Comparison of ENCODE assay signal across 20 cellular contexts in genomic region chr5:64722588-64722987, GRCh38. TPM values are rescaled to one million over a fixed set of nuclear protein-coding genes. Genes with fewer than 3 reads are reported as not detected.
DNase-seq lines count a peak whose midpoint lies in the region; ATAC-seq and TF ChIP-seq lines count a peak whose summit lies in the region.
"Had no signal": no experiment of that assay in that cellular context is flagged by ENCODE, and none has a peak within 500 bp of the region (broad histone marks: within the 10 kb centered on the region; RNA-seq: fewer than 3 reads in every experiment).

No MANE protein-coding gene starts in this region.

- H3K27ac ChIP-seq in GM23338 (ENCODE audit: low read depth) (peak overlapping the region; percentile 71), HUES64 (ENCODE audit: low read depth, low read length) (peak overlapping the region; percentile 38; the same call in 1 of the 2 replicates), endodermal cell (ENCODE audit: low read depth, low read length) (no peak overlapping the region), mesendoderm (ENCODE audit: low read depth, low read length) (no peak overlapping the region), heart right ventricle (no peak overlapping the region)
- H3K27ac ChIP-seq: 22Rv1, A549, C4-2B, HL-60 had no signal

- no peak for TF ChIP-seq CTCF in GM23338 (conservative IDR thresholded peaks at IDR 0.05; ENCODE audit: low read depth in 2 of 2)
- no peak for TF ChIP-seq CTCF in endodermal cell (conservative IDR thresholded peaks at IDR 0.05)
- TF ChIP-seq CTCF in heart right ventricle (IDR thresholded peaks at IDR 0.05): no peak

- H2AK5ac ChIP-seq in mesendoderm (ENCODE audit: low read length): no peak overlapping the region

- DNase-seq in GM23338 (ENCODE audit: low spot score) (peak; percentile 35), endodermal cell (no peak), mesendoderm (no peak), heart right ventricle (no peak), COR-L47 (lab: John Stamatoyannopoulos, UW) (no peak)
- DNase-seq in activated CD4-positive, alpha-beta T cell treated with anti-CD3 and anti-CD28 coated beads, Interleukin-2, amount 10 ng/mL, durations not matched to agents 7 days and 5 days: no peak
- no peak for DNase-seq in activated T-cell treated with anti-CD3 and anti-CD28 coated beads, Interleukin-2, amount 50 U/mL, for 48 hours
- DNase-seq: AML-193; Calu3; CD4-positive, alpha-beta T cell; DMS79 treated with DMSO at 0.1 percent for 48 hours; GF-D8; HCEC 1CT had no signal

- H3K4me1 Mint-ChIP-seq in GM23338 (peaks cover 8% of the 10 kb centered on the region), endodermal cell (peaks cover 19% of the 10 kb centered on the region)
- H3K4me1 Mint-ChIP-seq in activated CD4-positive, alpha-beta T cell treated with anti-CD3 and anti-CD28 coated beads, Interleukin-2, amount 10 ng/mL, durations not matched to agents 7 days and 5 days: peaks cover 5% of the 10 kb centered on the region

- no peaks in the 10 kb centered on the region for H3K9me3 Mint-ChIP-seq in GM23338
- no peaks in the 10 kb centered on the region for H3K9me3 Mint-ChIP-seq in endodermal cell
- H3K9me3 Mint-ChIP-seq in activated CD4-positive, alpha-beta T cell treated with anti-CD3 and anti-CD28 coated beads, Interleukin-2, amount 10 ng/mL, durations not matched to agents 7 days and 5 days: no peaks in the 10 kb centered on the region
- H3K9me3 Mint-ChIP-seq: CD4-positive, alpha-beta T cell had no signal

- no peaks in the 10 kb centered on the region; the same call in 1 of the 2 replicates for H3K36me3 ChIP-seq in GM23338 (ENCODE audit: insufficient read depth)
- H3K36me3 ChIP-seq in HUES64 (ENCODE audit: insufficient read depth, low read length): peaks cover 57% of the 10 kb centered on the region
- peaks cover 82% of the 10 kb centered on the region for H3K36me3 ChIP-seq in endodermal cell (ENCODE audit: control insufficient read depth, insufficient read depth, low read length)
- H3K36me3 ChIP-seq in mesendoderm (ENCODE audit: control insufficient read depth, insufficient read depth, low read length): peaks cover 2% of the 10 kb centered on the region
- peaks cover 0 to 72% (median 15%) of the 10 kb centered on the region in 9 donors for H3K36me3 ChIP-seq in heart right ventricle

- H3K4me2 ChIP-seq in GM23338 (peak overlapping the region; percentile 9; the same call in 1 of the 2 replicates), mesendoderm (ENCODE audit: low read length) (no peak overlapping the region)
- H3K4me2 ChIP-seq: A549 had no signal

- H3K56ac ChIP-seq in mesendoderm (ENCODE audit: low read length): no peak overlapping the region

- H3K4me3 Mint-ChIP-seq in GM23338 (no peak overlapping the region), endodermal cell (no peak overlapping the region)
- H3K4me3 Mint-ChIP-seq in activated CD4-positive, alpha-beta T cell treated with anti-CD3 and anti-CD28 coated beads, Interleukin-2, amount 10 ng/mL, durations not matched to agents 7 days and 5 days: no peak overlapping the region
- H3K4me3 Mint-ChIP-seq: CD4-positive, alpha-beta T cell had no signal

- no peak overlapping the region for H2BK120ac ChIP-seq in mesendoderm (ENCODE audit: low read depth, low read length)

- H4K20me1 ChIP-seq in GM23338 (replicated peaks; ENCODE audit: insufficient read depth): no peaks in the 10 kb centered on the region

- H3K79me1 ChIP-seq in mesendoderm (ENCODE audit: low read length): no peaks in the 10 kb centered on the region

- peak; percentile 81 for ATAC-seq in GM23338
- no peak for ATAC-seq in heart right ventricle
- ATAC-seq: A549 had no signal

- H3K4me3 ChIP-seq in GM23338 (no peak overlapping the region), HUES64 (ENCODE audit: low read length) (no peak overlapping the region), endodermal cell (ENCODE audit: low read length) (no peak overlapping the region), mesendoderm (ENCODE audit: low read length) (no peak overlapping the region), heart right ventricle (no peak overlapping the region)
- H3K4me3 ChIP-seq: A549 had no signal

- H3K9ac ChIP-seq in HUES64 (ENCODE audit: low read depth, low read length) (no peak overlapping the region), endodermal cell (ENCODE audit: extremely low read depth, low read length, poor library complexity, severe bottlenecking) (no peak overlapping the region), mesendoderm (ENCODE audit: low read length) (no peak overlapping the region)

- POLR2A ChIA-PET in activated CD4-positive, alpha-beta T cell treated with anti-CD3 and anti-CD28 coated beads, Interleukin-2, amount 10 ng/mL, durations not matched to agents 7 days and 5 days (lab: Charles Lee): no interaction called here

- no peaks in the 10 kb centered on the region for H3F3A ChIP-seq in GM23338 (replicated peaks; ENCODE audit: low read depth)

- H3K4ac ChIP-seq in mesendoderm (ENCODE audit: low read depth, low read length): peak overlapping the region; percentile 9

- no peak overlapping the region for H2BK5ac ChIP-seq in mesendoderm (ENCODE audit: low read length)

- H3K9me3 ChIP-seq in HUES64 (ENCODE audit: insufficient read depth, low read depth, low read length) (no peaks in the 10 kb centered on the region), endodermal cell (ENCODE audit: control insufficient read depth, low read length) (no peaks in the 10 kb centered on the region), heart right ventricle (no peaks in the 10 kb centered on the region)
- H3K9me3 ChIP-seq: A549 had no signal

- no peaks in the 10 kb centered on the region for H3K27me3 ChIP-seq in GM23338 (ENCODE audit: insufficient read depth)
- H3K27me3 ChIP-seq in HUES64 (ENCODE audit: insufficient read depth, low read length): no peaks in the 10 kb centered on the region
- no peaks in the 10 kb centered on the region for H3K27me3 ChIP-seq in endodermal cell (ENCODE audit: control insufficient read depth, insufficient read depth, low read length, poor library complexity, severe bottlenecking)
- no peaks in the 10 kb centered on the region for H3K27me3 ChIP-seq in mesendoderm (ENCODE audit: insufficient read depth, low read length, poor library complexity)
- no peaks in the 10 kb centered on the region for H3K27me3 ChIP-seq in heart right ventricle

- H4K8ac ChIP-seq in mesendoderm (ENCODE audit: low read depth, low read length): no peak overlapping the region

- H3K27me3 Mint-ChIP-seq in GM23338 (ENCODE audit: insufficient read depth, low read depth, poor library complexity) (no peaks in the 10 kb centered on the region), endodermal cell (ENCODE audit: insufficient read depth) (no peaks in the 10 kb centered on the region)
- no peaks in the 10 kb centered on the region for H3K27me3 Mint-ChIP-seq in activated CD4-positive, alpha-beta T cell treated with anti-CD3 and anti-CD28 coated beads, Interleukin-2, amount 10 ng/mL, durations not matched to agents 7 days and 5 days
- H3K27me3 Mint-ChIP-seq: CD4-positive, alpha-beta T cell had no signal

- H3K9me2 ChIP-seq in GM23338 (ENCODE audit: insufficient read depth): no peaks in the 10 kb centered on the region

- H3K79me2 ChIP-seq in GM23338 (replicated peaks; ENCODE audit: insufficient read depth) (no peaks in the 10 kb centered on the region), mesendoderm (ENCODE audit: control insufficient read depth, insufficient read depth, low read length) (no peaks in the 10 kb centered on the region)

- H3K36me3 Mint-ChIP-seq in GM23338 (ENCODE audit: low read depth) (peaks cover 18% of the 10 kb centered on the region; the same call in 2 of the 3 replicates), endodermal cell (ENCODE audit: low read depth) (peaks cover 45% of the 10 kb centered on the region)
- peaks cover 19% of the 10 kb centered on the region for H3K36me3 Mint-ChIP-seq in activated CD4-positive, alpha-beta T cell treated with anti-CD3 and anti-CD28 coated beads, Interleukin-2, amount 10 ng/mL, durations not matched to agents 7 days and 5 days (ENCODE audit: low read depth)

- WGBS in HUES64: 91% methylated on average over 3 of the region's 3 CpGs
- WGBS in endodermal cell (ENCODE audit: insufficient coverage in 1 of 2, insufficient read length in 1 of 2), 2 experiments: 96 to 100% methylated on average over 3 of the region's 3 CpGs
- WGBS in mesendoderm (ENCODE audit: extremely low coverage, insufficient coverage, low lambda C conversion rate): no CpG with 5 or more reads among the region's 3 CpGs
- 82 to 98% methylated on average over 3 of the region's 3 CpGs for WGBS in heart right ventricle, 2 donors

- no peak overlapping the region for H2BK15ac ChIP-seq in mesendoderm (replicated peaks; ENCODE audit: low read depth)

- intact Hi-C loops in heart right ventricle (cut with DNase I): no loop called here

- H3K27ac Mint-ChIP-seq in GM23338 (peak overlapping the region; percentile 88), endodermal cell (peak overlapping the region; percentile 55)
- no peak overlapping the region for H3K27ac Mint-ChIP-seq in activated CD4-positive, alpha-beta T cell treated with anti-CD3 and anti-CD28 coated beads, Interleukin-2, amount 10 ng/mL, durations not matched to agents 7 days and 5 days
- H3K27ac Mint-ChIP-seq: CD4-positive, alpha-beta T cell had no signal

- H3K18ac ChIP-seq in mesendoderm (ENCODE audit: low read length): no peak overlapping the region

- no peak overlapping the region for H2AFZ ChIP-seq in GM23338

- CTCF ChIA-PET in activated CD4-positive, alpha-beta T cell treated with anti-CD3 and anti-CD28 coated beads, Interleukin-2, amount 10 ng/mL, durations not matched to agents 7 days and 5 days (lab: Charles Lee): no interaction called here

- H3K4me1 ChIP-seq in GM23338 (ENCODE audit: insufficient read depth) (peaks cover 11% of the 10 kb centered on the region; the same call in 1 of the 2 replicates), HUES64 (ENCODE audit: insufficient read depth, low read length) (peaks cover 10% of the 10 kb centered on the region), endodermal cell (ENCODE audit: control insufficient read depth, insufficient read depth, low read length) (no peaks in the 10 kb centered on the region), mesendoderm (ENCODE audit: control insufficient read depth, low read depth, low read length) (peaks cover 2% of the 10 kb centered on the region), heart right ventricle (no peaks in the 10 kb centered on the region)
- H3K4me1 ChIP-seq: A549 had no signal

- H4K5ac ChIP-seq in mesendoderm (ENCODE audit: low read length): no peak overlapping the region

- H3K23ac ChIP-seq in mesendoderm (ENCODE audit: low read length): no peak overlapping the region

RNA-seq across cellular contexts. Expression of gene SHISAL2B, which starts 32.3 kb away (rescaled TPM):
- 3.9 and 12.3 TPM in 2 replicates for total RNA-seq in GM23338 (2014; rRNA removed; shearing (Covaris generic))
- polyA plus RNA-seq in GM23338 (2016; fragmentation: Nextera tagmentation; extraction: Ambion mirVana) (21.1 and 24.4 TPM in 2 replicates), heart right ventricle (not detected)
- polyA plus RNA-seq in HUES64 (2013, experiment 1 of 2): 18.2 TPM
- polyA plus RNA-seq in HUES64 (2013, experiment 2 of 2): 14.6 TPM
- total RNA-seq in endodermal cell (100 to 1,000 TPM; 112 to 143 TPM), heart right ventricle (not detected)
- polyA plus RNA-seq in endodermal cell (2013, experiment 1 of 2): 12.9 TPM
- polyA plus RNA-seq in endodermal cell (2013, experiment 2 of 2): 13.5 TPM
- 80.4 TPM for polyA plus RNA-seq in mesendoderm (2013, experiment 1 of 2)
- 79.0 TPM for polyA plus RNA-seq in mesendoderm (2013, experiment 2 of 2)
- total RNA-seq in activated CD4-positive, alpha-beta T cell treated with anti-CD3 and anti-CD28 coated beads, Interleukin-2, amount 10 ng/mL, durations not matched to agents 7 days and 5 days: not detected
- total RNA-seq: Calu3; CD4-positive, alpha-beta T cell; H4 had no signal
- polyA plus RNA-seq: A549, BJ had no signal

RNA-seq across cellular contexts. Expression of gene SREK1IP1, which starts 45.9 kb away (rescaled TPM):
- total RNA-seq in GM23338 (2014; rRNA removed; shearing (Covaris generic)): 16.7 and 16.8 TPM in 2 replicates
- polyA plus RNA-seq in GM23338 (2016; fragmentation: Nextera tagmentation; extraction: Ambion mirVana): 137 and 146 TPM in 2 replicates
- 15.0 TPM for polyA plus RNA-seq in HUES64 (2013, experiment 1 of 2)
- polyA plus RNA-seq in HUES64 (2013, experiment 2 of 2): 19.0 TPM
- total RNA-seq in endodermal cell: 10 to 100 TPM; 51.6 to 55.1 TPM
- polyA plus RNA-seq in endodermal cell (2013, experiment 1 of 2): 18.7 TPM
- 22.5 TPM for polyA plus RNA-seq in endodermal cell (2013, experiment 2 of 2)
- polyA plus RNA-seq in mesendoderm (2013, experiment 1 of 2): 51.4 TPM
- polyA plus RNA-seq in mesendoderm (2013, experiment 2 of 2): 51.4 TPM
- 10 to 100 TPM; 21.8 to 25.8 TPM for total RNA-seq in activated CD4-positive, alpha-beta T cell treated with anti-CD3 and anti-CD28 coated beads, Interleukin-2, amount 10 ng/mL, durations not matched to agents 7 days and 5 days
- 10 to 100 TPM in 9 of 10 donors, 1 to 10 TPM in 1; 8.0 to 17.3 (median 12.5) TPM for total RNA-seq in heart right ventricle
- 10 to 100 TPM in 1 of 2 donors, 1 to 10 TPM in 1; 5.5 to 25.9 TPM for polyA plus RNA-seq in heart right ventricle

RNA-seq across cellular contexts. Expression of gene CWC27, which starts 46.1 kb away (rescaled TPM):
- 27.7 and 31.4 TPM in 2 replicates for total RNA-seq in GM23338 (2014; rRNA removed; shearing (Covaris generic))
- 94.2 and 115 TPM in 2 replicates for polyA plus RNA-seq in GM23338 (2016; fragmentation: Nextera tagmentation; extraction: Ambion mirVana)
- polyA plus RNA-seq in HUES64 (2013, experiment 1 of 2): 36.4 TPM
- polyA plus RNA-seq in HUES64 (2013, experiment 2 of 2): 42.1 TPM
- total RNA-seq in endodermal cell: 10 to 100 TPM; 69.1 to 74.8 TPM
- 42.1 TPM for polyA plus RNA-seq in endodermal cell (2013, experiment 1 of 2)
- polyA plus RNA-seq in endodermal cell (2013, experiment 2 of 2): 45.0 TPM
- 89.6 TPM for polyA plus RNA-seq in mesendoderm (2013, experiment 1 of 2)
- 90.5 TPM for polyA plus RNA-seq in mesendoderm (2013, experiment 2 of 2)
- total RNA-seq in activated CD4-positive, alpha-beta T cell treated with anti-CD3 and anti-CD28 coated beads, Interleukin-2, amount 10 ng/mL, durations not matched to agents 7 days and 5 days: 10 to 100 TPM; 21.3 to 22.8 TPM
- total RNA-seq in heart right ventricle: 10 to 100 TPM; 19.3 to 32.1 (median 23.5) TPM
- polyA plus RNA-seq in heart right ventricle: 10 to 100 TPM; 18.7 to 25.2 TPM

Comparison
In these comparisons a context has a peak if more than half of its experiments do, and no peak if none do; other contexts are left out.
1. H3K27ac ChIP-seq: peak in GM23338 (single experiment) and HUES64 (single experiment); none in endodermal cell (single experiment), mesendoderm (single experiment) and heart right ventricle (0 of 10).